ENCODE assay signal across 1 cellular context in genomic region chr3:142580061-142580423, GRCh38.
TF ChIP-seq lines count a peak whose summit lies in the region.

No MANE protein-coding gene starts in this region.

TF ChIP-seq in IMR-90, 13 proteins besides CTCF, POLR2A, EP300 and RAD21:
- TF ChIP-seq MAZ (IDR thresholded peaks at IDR 0.05; ENCODE audit: borderline replicate concordance, low read depth, low read length) (no peak), ELK1 (IDR thresholded peaks at IDR 0.05; ENCODE audit: borderline replicate concordance, low read depth, low read length) (no peak), SMC3 (IDR thresholded peaks at IDR 0.05; ENCODE audit: low read depth, low read length) (no peak), CEBPB (IDR thresholded peaks at IDR 0.05; ENCODE audit: low read depth, low read length) (no peak)
